8 cellular contexts compared by ENCODE assay signal in the genomic region with DNA sequence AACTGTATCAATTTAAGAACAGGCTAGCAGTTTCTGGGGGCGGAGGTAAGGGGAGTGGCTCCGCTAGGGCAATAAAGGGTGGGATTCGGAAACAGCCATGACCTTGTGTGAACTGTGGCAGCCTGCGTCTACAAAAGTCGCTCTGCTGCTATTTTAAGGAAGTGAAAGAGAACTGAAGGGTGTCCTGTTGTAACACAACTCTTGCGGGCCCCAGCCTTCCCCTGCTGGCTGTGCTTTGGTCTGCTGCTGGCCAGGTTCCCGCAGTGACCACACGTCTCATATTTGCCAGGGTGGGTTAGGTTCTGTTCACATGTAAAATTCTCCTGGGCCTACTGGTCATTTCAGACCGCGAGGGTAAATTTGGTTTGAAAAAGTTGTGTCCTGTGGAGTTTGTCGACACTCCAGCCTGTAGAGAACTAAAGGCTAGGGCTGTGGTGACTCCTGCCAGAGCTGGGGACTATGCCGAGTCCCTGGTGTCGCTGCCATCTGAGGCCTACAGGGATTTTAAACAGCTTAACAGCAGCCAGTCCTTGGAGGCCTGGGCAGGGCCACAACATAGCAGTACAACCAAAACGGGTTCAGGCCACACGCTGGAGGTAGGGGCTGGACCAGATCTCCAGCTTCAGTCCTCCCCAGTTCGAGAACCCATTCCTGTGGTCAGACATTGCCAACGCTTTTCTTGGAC. TPM values are rescaled to one million over a fixed set of nuclear protein-coding genes. Genes with fewer than 3 reads are reported as not detected.
DNase-seq lines count a peak whose midpoint lies in the region; ATAC-seq and TF ChIP-seq lines count a peak whose summit lies in the region.

No MANE protein-coding gene starts in this region.

- peak overlapping the region; percentile 90 for H2AFZ ChIP-seq in parathyroid adenoma

- H3K27ac ChIP-seq in parathyroid adenoma = peak overlapping the region; percentile 98

- no peaks in the 10 kb centered on the region for H3K79me2 ChIP-seq in parathyroid adenoma

- H3K36me3 Mint-ChIP-seq in activated CD8-positive, alpha-beta memory T cell treated with anti-CD3 and anti-CD28 coated beads, Interleukin-2, amount 10 ng/mL, durations not matched to agents 7 days and 5 days = peaks cover 1% of the 10 kb centered on the region

- no peaks in the 10 kb centered on the region for H3K27me3 ChIP-seq in parathyroid adenoma (ENCODE audit: control insufficient read depth, insufficient read depth, low read length)

- peak overlapping the region; percentile 83 for H3K4me3 Mint-ChIP-seq in activated CD8-positive, alpha-beta memory T cell treated with anti-CD3 and anti-CD28 coated beads, Interleukin-2, amount 10 ng/mL, durations not matched to agents 7 days and 5 days

- H3K4me2 ChIP-seq in parathyroid adenoma (ENCODE audit: low read length) = peak overlapping the region; percentile 97

- intact Hi-C loops in Right ventricle myocardium inferior (cut with DNase I) = loop anchor here (2.0 to 5.0 kb wide), 3 partner anchors 45 to 144 kb away; no protein-coding TSS in a partner anchor

- no peak for TF ChIP-seq CTCF in parathyroid adenoma (IDR thresholded peaks at IDR 0.05)

- ATAC-seq in GM19463 (IDR thresholded peaks at IDR 0.05; ENCODE audit: unreplicated experiment) (peak; percentile 56), HG03558 (IDR thresholded peaks at IDR 0.05; ENCODE audit: extremely low read depth, unreplicated experiment) (peak; percentile 52), Right ventricle myocardium inferior (peak; percentile 73)
- ATAC-seq in activated CD8-positive, alpha-beta memory T cell treated with anti-CD3 and anti-CD28 coated beads, Interleukin-2, amount 10 ng/mL, durations not matched to agents 7 days and 5 days = peak; percentile 7

- peak overlapping the region; percentile 68 for H3K4me3 ChIP-seq in parathyroid adenoma (ENCODE audit: low read depth, low read length)

- H3K4me1 Mint-ChIP-seq in activated CD8-positive, alpha-beta memory T cell treated with anti-CD3 and anti-CD28 coated beads, Interleukin-2, amount 10 ng/mL, durations not matched to agents 7 days and 5 days = peaks cover 19% of the 10 kb centered on the region

- DNase-seq in EL (peak; percentile 34), Right ventricle myocardium inferior (ENCODE audit: missing footprints) (peak; percentile 91), DMS79 (lab: John Stamatoyannopoulos, UW) (no peak), cortex of kidney (lab: John Stamatoyannopoulos, UW) (no peak)
- no peak for DNase-seq in activated CD8-positive, alpha-beta memory T cell treated with anti-CD3 and anti-CD28 coated beads, Interleukin-2, amount 10 ng/mL, durations not matched to agents 7 days and 5 days

- H3K36me3 ChIP-seq in parathyroid adenoma (ENCODE audit: control insufficient read depth, insufficient read depth, low read length) = no peaks in the 10 kb centered on the region

- no peaks in the 10 kb centered on the region for H3K9me3 ChIP-seq in parathyroid adenoma (ENCODE audit: control insufficient read depth, low read length)

- peaks cover 25% of the 10 kb centered on the region for H3K27me3 Mint-ChIP-seq in activated CD8-positive, alpha-beta memory T cell treated with anti-CD3 and anti-CD28 coated beads, Interleukin-2, amount 10 ng/mL, durations not matched to agents 7 days and 5 days

- no peak overlapping the region for H3K9ac ChIP-seq in parathyroid adenoma

- peak overlapping the region; percentile 85 for H3K27ac Mint-ChIP-seq in activated CD8-positive, alpha-beta memory T cell treated with anti-CD3 and anti-CD28 coated beads, Interleukin-2, amount 10 ng/mL, durations not matched to agents 7 days and 5 days

- no peaks in the 10 kb centered on the region for H3K9me3 Mint-ChIP-seq in activated CD8-positive, alpha-beta memory T cell treated with anti-CD3 and anti-CD28 coated beads, Interleukin-2, amount 10 ng/mL, durations not matched to agents 7 days and 5 days (ENCODE audit: low read depth)

- H3K4me1 ChIP-seq in parathyroid adenoma = peaks cover 18% of the 10 kb centered on the region

- CTCF ChIA-PET in activated CD8-positive, alpha-beta memory T cell treated with anti-CD3 and anti-CD28 coated beads, Interleukin-2, amount 10 ng/mL, durations not matched to agents 7 days and 5 days (lab: Charles Lee) = interaction anchor here (0.7 to 5.3 kb wide), 19 partner anchors 9 to 184 kb away, joined by 3 to 38 read pairs (median 4); no protein-coding TSS in a partner anchor

RNA-seq across cellular contexts. Expression of gene PPFIBP2, which starts 1.1 kb away (rescaled TPM):
- total RNA-seq in activated CD8-positive, alpha-beta memory T cell treated with anti-CD3 and anti-CD28 coated beads, Interleukin-2, amount 10 ng/mL, durations not matched to agents 7 days and 5 days = 10 to 100 TPM in 1 of 2 experiments, 1 to 10 TPM in 1; 7.8 to 10.0 TPM
- total RNA-seq in Right ventricle myocardium inferior = 21.4 TPM

RNA-seq across cellular contexts. Expression of gene OLFML1, which starts 27.4 kb away (rescaled TPM):
- total RNA-seq in activated CD8-positive, alpha-beta memory T cell treated with anti-CD3 and anti-CD28 coated beads, Interleukin-2, amount 10 ng/mL, durations not matched to agents 7 days and 5 days = not detected
- 8.5 TPM for total RNA-seq in Right ventricle myocardium inferior

Comparison
In these comparisons a context has a peak if more than half of its experiments do, and no peak if none do; other contexts are left out.
1. DNase-seq: peak in EL (single experiment) and Right ventricle myocardium inferior (single experiment); none in activated CD8-positive, alpha-beta memory T cell treated with anti-CD3 and anti-CD28 coated beads, Interleukin-2, amount 10 ng/mL, durations not matched to agents 7 days and 5 days (single experiment), DMS79 (single experiment) and cortex of kidney (single experiment).
2. ATAC-seq: peak in every context shown above with its lines; median percentile 73 in Right ventricle myocardium inferior; 56 in GM19463; 52 in HG03558; 7 in activated CD8-positive, alpha-beta memory T cell treated with anti-CD3 and anti-CD28 coated beads, Interleukin-2, amount 10 ng/mL, durations not matched to agents 7 days and 5 days.